10 cellular contexts compared by ENCODE assay signal in the genomic region with DNA sequence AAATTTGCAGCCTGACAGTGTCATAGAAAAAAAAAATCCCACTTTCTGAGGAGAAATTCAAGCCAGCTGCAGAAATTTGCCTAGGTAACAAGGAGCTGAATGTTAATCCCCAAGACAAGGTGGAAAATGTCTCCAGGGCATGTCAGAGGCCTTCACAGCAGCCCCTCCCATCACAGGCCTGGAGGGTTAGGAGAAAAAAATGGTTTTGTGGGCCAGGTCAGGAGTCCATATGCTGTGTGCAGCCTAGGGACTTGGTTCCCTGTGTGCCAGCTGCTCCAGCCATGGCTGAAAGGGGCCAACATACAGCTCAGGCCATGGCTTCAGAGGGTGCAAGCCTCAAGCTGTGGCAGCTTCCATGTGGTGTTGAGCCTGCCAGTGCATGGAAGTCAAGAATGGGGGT. TPM values are rescaled to one million over a fixed set of nuclear protein-coding genes. Genes with fewer than 3 reads are reported as not detected.
"Had no signal": no experiment of that assay in that cellular context is flagged by ENCODE, and none has a peak within 500 bp of the region (broad histone marks: within the 10 kb centered on the region; RNA-seq: fewer than 3 reads in every experiment).

No MANE protein-coding gene starts in this region.

- H2AFZ ChIP-seq: GM23338 had no signal

- FAIRE-seq: H1, H54, HepG2 had no signal

- H3K4me3 ChIP-seq: GM23338 had no signal

- H3K4me2 ChIP-seq: GM23338 had no signal

- H3K4me3 Mint-ChIP-seq: GM23338, H9, HFFc6 had no signal

- H3K27ac ChIP-seq: HL-60 had no signal

- H3K27ac Mint-ChIP-seq: GM23338, H9, HFFc6 had no signal

- ATAC-seq: GM23338, HepG2 had no signal

- DNase-seq: H9, HCEC 1CT, HFFc6, KG1 had no signal

RNA-seq across cellular contexts. Expression of a gene that starts 11.2 kb away (rescaled TPM):
- total RNA-seq: H1, H9, HepG2, HFFc6, HT1080 had no signal
